Comparison of ENCODE assay signal across 10 cellular contexts in the genomic region with DNA sequence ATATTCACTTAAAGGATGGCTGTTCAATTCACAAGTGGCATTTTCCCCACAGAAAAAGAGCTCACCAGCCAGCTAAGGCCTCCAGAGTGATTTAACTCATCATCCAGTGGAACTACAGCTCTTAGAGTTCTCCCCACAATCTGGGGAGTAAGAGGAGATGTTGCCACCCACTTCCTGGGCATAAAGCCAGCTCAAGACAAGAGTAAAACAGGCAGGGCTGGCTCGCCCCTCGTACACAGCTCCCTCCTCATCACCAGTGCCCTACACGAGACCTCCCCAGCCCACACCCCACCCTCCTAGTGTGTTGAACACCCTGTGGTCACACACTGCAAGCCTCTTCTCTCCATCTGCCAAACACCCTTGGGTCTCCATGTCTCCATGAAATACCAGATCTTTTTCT. TPM values are rescaled to one million over a fixed set of nuclear protein-coding genes. Genes with fewer than 3 reads are reported as not detected.
DNase-seq lines count a peak whose midpoint lies in the region; ATAC-seq and TF ChIP-seq lines count a peak whose summit lies in the region.
"Had no signal": no experiment of that assay in that cellular context is flagged by ENCODE, and none has a peak within 500 bp of the region (broad histone marks: within the 10 kb centered on the region; RNA-seq: fewer than 3 reads in every experiment).

No MANE protein-coding gene starts in this region.

- H4K20me1 ChIP-seq in SK-N-SH (ENCODE audit: insufficient read depth) = no peaks in the 10 kb centered on the region

- H3K4me1 ChIP-seq in SK-N-SH (ENCODE audit: control insufficient read depth in 1 of 2, insufficient read depth in 2 of 2, low read depth in 1 of 2, low read length in 1 of 2) (peaks cover 5 to 17% of the 10 kb centered on the region in 2 experiments; a peak in 3 of 4 replicates), right cardiac atrium (ENCODE audit: control insufficient read depth, insufficient read depth, low read length) (no peaks in the 10 kb centered on the region)

- H3K9me2 ChIP-seq in SK-N-SH = no peaks in the 10 kb centered on the region

- H2AFZ ChIP-seq in SK-N-SH (ENCODE audit: low read depth) = no peak overlapping the region

- POLR2A ChIA-PET in SK-N-SH (lab: Yijun Ruan, JAX) = no interaction called here

- intact Hi-C loops in right cardiac atrium (cut with DNase I) = loop anchor here in 1 of 4 donors (10.0 kb wide), 1 partner anchor 249 kb away; no protein-coding TSS in a partner anchor

- peak; percentile 41 to 52 for ATAC-seq in right cardiac atrium
- no peak for ATAC-seq in HG03378 (IDR thresholded peaks at IDR 0.05; ENCODE audit: unreplicated experiment)
- ATAC-seq in HG03039 (IDR thresholded peaks at IDR 0.05; ENCODE audit: unreplicated experiment) = no peak

- no peak for TF ChIP-seq CTCF in SK-N-SH (IDR thresholded peaks at IDR 0.05)
- no peak for TF ChIP-seq CTCF in WERI-Rb-1 (IDR thresholded peaks at IDR 0.05; ENCODE audit: low read depth, low read length)

- H3F3A ChIP-seq in SK-N-SH (replicated peaks; ENCODE audit: insufficient read depth) = peaks cover 20% of the 10 kb centered on the region

- CTCF ChIA-PET in SK-N-SH (lab: Yijun Ruan, JAX) = interaction anchor here (1.1 kb wide), 1 partner anchor 12 kb away, joined by 4 read pairs; no protein-coding TSS in a partner anchor

- DNase-seq in stimulated activated CD4-positive, alpha-beta T cell treated with anti-CD3 and anti-CD28 coated beads, Interleukin-15, amount 100 ng/mL, for 24 hours = peak; percentile 8
- no peak for DNase-seq in stimulated activated CD4-positive, alpha-beta T cell treated with anti-CD3 and anti-CD28 coated beads, Interleukin-4, amount 100 ng/mL, for 1 hour
- DNase-seq in SK-N-SH = peak; percentile 25
- peak in 2 of 3 donors; percentile 56 to 57 for DNase-seq in right cardiac atrium
- no peak for DNase-seq in NOMO-1 (lab: John Stamatoyannopoulos, UW; ENCODE audit: unreplicated experiment in 2 of 2)
- DNase-seq in WERI-Rb-1 = no peak
- DNase-seq: activated CD4-positive, alpha-beta T cell treated with anti-CD3 and anti-CD28 coated beads for 4 hours; posterior cingulate gyrus had no signal

- H3K9me3 ChIP-seq in SK-N-SH = no peaks in the 10 kb centered on the region
- no peaks in the 10 kb centered on the region for H3K9me3 ChIP-seq in right cardiac atrium (ENCODE audit: control insufficient read depth, low read length)
- H3K9me3 ChIP-seq in WERI-Rb-1 (ENCODE audit: severe bottlenecking) = no peaks in the 10 kb centered on the region

- TF ChIP-seq RAD21 in SK-N-SH (IDR thresholded peaks at IDR 0.05; ENCODE audit: low read length) = no peak

- H3K79me2 ChIP-seq in SK-N-SH (ENCODE audit: insufficient read depth) = no peaks in the 10 kb centered on the region

- no peak overlapping the region for H3K4me3 ChIP-seq in SK-N-SH (ENCODE audit: low read depth in 2 of 2, low read length in 1 of 2)
- no peak overlapping the region for H3K4me3 ChIP-seq in right cardiac atrium (ENCODE audit: low read length)
- H3K4me3 ChIP-seq in WERI-Rb-1 (ENCODE audit: low read depth, low read length) = no peak overlapping the region

- H3K27ac ChIP-seq in SK-N-SH (ENCODE audit: low read depth in 2 of 2, low read length in 1 of 2) (peak overlapping the region; percentile 56 to 69), right cardiac atrium (ENCODE audit: low read length) (no peak overlapping the region), WERI-Rb-1 (no peak overlapping the region)

- H3K4me2 ChIP-seq in SK-N-SH = 0 out of 2 replicates have a peak overlapping the region, but pooled peaks have one; percentile 63

- no peak for TF ChIP-seq EP300 in SK-N-SH (IDR thresholded peaks at IDR 0.05; ENCODE audit: borderline replicate concordance in 1 of 2, low read depth in 1 of 2, low read length in 1 of 2)

- H3K36me3 ChIP-seq in SK-N-SH (replicated peaks in 1 of 2; ENCODE audit: control insufficient read depth in 1 of 2, insufficient read depth in 2 of 2, low read length in 1 of 2) = peaks cover 4 to 21% of the 10 kb centered on the region in 2 experiments
- no peaks in the 10 kb centered on the region for H3K36me3 ChIP-seq in WERI-Rb-1

- H3K27me3 ChIP-seq in SK-N-SH (ENCODE audit: insufficient read depth) (no peaks in the 10 kb centered on the region), right cardiac atrium (ENCODE audit: control insufficient read depth, insufficient read depth) (no peaks in the 10 kb centered on the region), WERI-Rb-1 (ENCODE audit: insufficient read depth, low read depth, severe bottlenecking) (no peaks in the 10 kb centered on the region)

- WGBS in SK-N-SH (ENCODE audit: low lambda C conversion rate) = 24% methylated on average over 2 of the region's 3 CpGs
- WGBS in right cardiac atrium = 26% methylated on average over 3 of the region's 3 CpGs

- no peak overlapping the region for H3K9ac ChIP-seq in SK-N-SH

TF ChIP-seq in SK-N-SH, 30 proteins besides CTCF, POLR2A, EP300 and RAD21:
- TF ChIP-seq SMC3 (IDR thresholded peaks at IDR 0.05; ENCODE audit: low read depth, low read length) (no peak), NRF1 (IDR thresholded peaks at IDR 0.05; ENCODE audit: low read depth, low read length) (no peak), RFX5 (IDR thresholded peaks at IDR 0.05; ENCODE audit: low read length) (no peak), CHD2 (IDR thresholded peaks at IDR 0.05; ENCODE audit: low read length, partially characterized antibody) (no peak), NFIC (IDR thresholded peaks at IDR 0.05; ENCODE audit: borderline replicate concordance) (peak; percentile 57), POLR2AphosphoS5 (IDR thresholded peaks at IDR 0.05; ENCODE audit: low read depth, low read length) (no peak)
- TF ChIP-seq, protein P1, sequence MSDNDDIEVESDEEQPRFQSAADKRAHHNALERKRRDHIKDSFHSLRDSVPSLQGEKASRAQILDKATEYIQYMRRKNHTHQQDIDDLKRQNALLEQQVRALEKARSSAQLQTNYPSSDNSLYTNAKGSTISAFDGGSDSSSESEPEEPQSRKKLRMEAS (IDR thresholded peaks at IDR 0.05; ENCODE audit: low read depth) = no peak
- TF ChIP-seq, protein P2, sequence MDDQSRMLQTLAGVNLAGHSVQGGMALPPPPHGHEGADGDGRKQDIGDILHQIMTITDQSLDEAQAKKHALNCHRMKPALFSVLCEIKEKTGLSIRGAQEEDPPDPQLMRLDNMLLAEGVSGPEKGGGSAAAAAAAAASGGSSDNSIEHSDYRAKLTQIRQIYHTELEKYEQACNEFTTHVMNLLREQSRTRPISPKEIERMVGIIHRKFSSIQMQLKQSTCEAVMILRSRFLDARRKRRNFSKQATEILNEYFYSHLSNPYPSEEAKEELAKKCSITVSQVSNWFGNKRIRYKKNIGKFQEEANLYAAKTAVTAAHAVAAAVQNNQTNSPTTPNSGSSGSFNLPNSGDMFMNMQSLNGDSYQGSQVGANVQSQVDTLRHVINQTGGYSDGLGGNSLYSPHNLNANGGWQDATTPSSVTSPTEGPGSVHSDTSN (IDR thresholded peaks at IDR 0.05) = peak; percentile 35; the same call in 1 of the 2 replicates

RNA-seq across cellular contexts. Expression of a gene that starts 47.2 kb away (rescaled TPM):
- polyA plus RNA-seq in SK-N-SH (2012; rRNA removed) = not detected in 2 replicates
- 0.01 and 0.06 TPM in 2 replicates for polyA plus RNA-seq in SK-N-SH (2012; cell fraction: cytosol; rRNA removed)
- 0.01 TPM in 2 replicates for polyA plus RNA-seq in SK-N-SH (2012; cell fraction: nucleus; rRNA removed)
- 1 to 10 TPM; 1.0 to 1.8 (median 1.1) TPM for total RNA-seq in right cardiac atrium
- 0.07 TPM for polyA plus RNA-seq in right cardiac atrium

Comparison
In these comparisons a context has a peak if more than half of its experiments do, and no peak if none do; other contexts are left out.
1. DNase-seq: peak in stimulated activated CD4-positive, alpha-beta T cell treated with anti-CD3 and anti-CD28 coated beads, Interleukin-15, amount 100 ng/mL, for 24 hours (single experiment), SK-N-SH (single experiment) and right cardiac atrium (2 of 3); none in stimulated activated CD4-positive, alpha-beta T cell treated with anti-CD3 and anti-CD28 coated beads, Interleukin-4, amount 100 ng/mL, for 1 hour (single experiment), NOMO-1 (0 of 2) and WERI-Rb-1 (single experiment).
2. H3K27ac ChIP-seq: peak in SK-N-SH (2 of 2); none in right cardiac atrium (single experiment) and WERI-Rb-1 (single experiment).
3. ATAC-seq: peak in right cardiac atrium (2 of 2); none in HG03378 (single experiment) and HG03039 (single experiment).